ENCODE assay signal across 10 cellular contexts in genomic region chr2:138071720-138072719, GRCh38.
DNase-seq lines count a peak whose midpoint lies in the region; ATAC-seq and TF ChIP-seq lines count a peak whose summit lies in the region.
"Had no signal": no experiment of that assay in that cellular context is flagged by ENCODE, and none has a peak within 500 bp of the region (broad histone marks: within the 10 kb centered on the region; RNA-seq: fewer than 3 reads in every experiment).

No MANE protein-coding gene starts in this region.

- no peak overlapping the region for H3K4me3 Mint-ChIP-seq in stimulated activated naive CD8-positive, alpha-beta T cell treated with anti-CD3 and anti-CD28 coated beads, Interleukin-15, amount 100 ng/mL, for 72 hours

- no peaks in the 10 kb centered on the region for H3K9me3 ChIP-seq in MG63
- H3K9me3 ChIP-seq in ascending aorta = peaks cover 0 to 5% of the 10 kb centered on the region in 2 donors
- H3K9me3 ChIP-seq: esophagus squamous epithelium had no signal

- peaks cover 0 to 9% of the 10 kb centered on the region in 2 donors for H3K9me3 Mint-ChIP-seq in stimulated activated naive CD8-positive, alpha-beta T cell treated with anti-CD3 and anti-CD28 coated beads, Interleukin-15, amount 100 ng/mL, for 72 hours

- no peaks in the 10 kb centered on the region for H3K4me1 Mint-ChIP-seq in stimulated activated naive CD8-positive, alpha-beta T cell treated with anti-CD3 and anti-CD28 coated beads, Interleukin-15, amount 100 ng/mL, for 72 hours

- no peaks in the 10 kb centered on the region for H3K27me3 Mint-ChIP-seq in stimulated activated naive CD8-positive, alpha-beta T cell treated with anti-CD3 and anti-CD28 coated beads, Interleukin-15, amount 100 ng/mL, for 72 hours

- H3K36me3 ChIP-seq in MG63 (no peaks in the 10 kb centered on the region), ascending aorta (no peaks in the 10 kb centered on the region)
- H3K36me3 ChIP-seq: esophagus squamous epithelium had no signal

- DNase-seq in Ammon's horn (ENCODE audit: low spot score) (peak; percentile 53), MG63 (peak; percentile 17), NCI-H82 treated with DMSO at 0.1 percent for 48 hours (lab: John Stamatoyannopoulos, UW; ENCODE audit: unreplicated experiment) (peak; percentile 94), fibroblast of peridontal ligament (ENCODE audit: extremely low read depth) (peak; percentile 10), middle frontal gyrus (ENCODE audit: extremely low spot score, low spot score) (no peak), ascending aorta (ENCODE audit: low spot score in 2 of 2) (no peak)
- no peak for DNase-seq in stimulated activated naive CD8-positive, alpha-beta T cell treated with anti-CD3 and anti-CD28 coated beads, Interleukin-15, amount 100 ng/mL, for 72 hours
- no peak for DNase-seq in activated CD4-positive, alpha-beta T cell treated with anti-CD3 and anti-CD28 coated beads, Interleukin-2, amount 50 U/mL, for 4 hours
- DNase-seq: esophagus squamous epithelium, H7 had no signal

- intact Hi-C loops in ascending aorta (cut with DNase I) = no loop called here

- H3K27ac ChIP-seq in ascending aorta = no peak overlapping the region

- TF ChIP-seq CTCF in ascending aorta (IDR thresholded peaks at IDR 0.05) = no peak

- H3K27ac Mint-ChIP-seq in stimulated activated naive CD8-positive, alpha-beta T cell treated with anti-CD3 and anti-CD28 coated beads, Interleukin-15, amount 100 ng/mL, for 72 hours = no peak overlapping the region

- H3K27me3 ChIP-seq in MG63 (no peaks in the 10 kb centered on the region), ascending aorta (no peaks in the 10 kb centered on the region)

- no peaks in the 10 kb centered on the region for H3K4me1 ChIP-seq in ascending aorta

- no peak overlapping the region for H3K4me3 ChIP-seq in MG63
- H3K4me3 ChIP-seq in ascending aorta = no peak overlapping the region
- H3K4me3 ChIP-seq: esophagus squamous epithelium had no signal

- no peak for ATAC-seq in stimulated activated naive CD8-positive, alpha-beta T cell treated with anti-CD3 and anti-CD28 coated beads, Interleukin-15, amount 100 ng/mL, for 72 hours

Comparison
In these comparisons a context has a peak if more than half of its experiments do, and no peak if none do; other contexts are left out.
1. DNase-seq: peak in Ammon's horn (single experiment), MG63 (single experiment), NCI-H82 treated with DMSO at 0.1 percent for 48 hours (single experiment) and fibroblast of peridontal ligament (single experiment); none in middle frontal gyrus (single experiment), ascending aorta (0 of 2), stimulated activated naive CD8-positive, alpha-beta T cell treated with anti-CD3 and anti-CD28 coated beads, Interleukin-15, amount 100 ng/mL, for 72 hours (0 of 2) and activated CD4-positive, alpha-beta T cell treated with anti-CD3 and anti-CD28 coated beads, Interleukin-2, amount 50 U/mL, for 4 hours (0 of 2).